Comparison of ENCODE assay signal across 8 cellular contexts in genomic region chr1:47388548-47389238, GRCh38. TPM values are rescaled to one million over a fixed set of nuclear protein-coding genes. Genes with fewer than 3 reads are reported as not detected.
DNase-seq lines count a peak whose midpoint lies in the region; ATAC-seq and TF ChIP-seq lines count a peak whose summit lies in the region.

No MANE protein-coding gene starts in this region.

- H3K27ac ChIP-seq in Karpas-422 (ENCODE audit: low read length) (no peak overlapping the region), SJCRH30 (no peak overlapping the region), hepatocyte (no peak overlapping the region), sigmoid colon (no peak overlapping the region)

- peak; percentile 68 for TF ChIP-seq CTCF in hepatocyte (IDR thresholded peaks at IDR 0.05; ENCODE audit: poor library complexity)
- peak in 3 of 4 experiments; percentile 41 to 56 (median 45) for TF ChIP-seq CTCF in sigmoid colon (IDR thresholded peaks at IDR 0.05)

- H3K79me2 ChIP-seq in Karpas-422 (ENCODE audit: low read length) (no peaks in the 10 kb centered on the region), hepatocyte (no peaks in the 10 kb centered on the region)

- no peak overlapping the region for H3K9ac ChIP-seq in Karpas-422 (ENCODE audit: low read length)

- 38% methylated on average over 7 of the region's 7 CpGs for WGBS in hepatocyte (ENCODE audit: low lambda C conversion rate, missing lambda C conversion rate)
- 23 to 30% methylated on average over 7 of the region's 7 CpGs for WGBS in sigmoid colon, 2 donors

- no peaks in the 10 kb centered on the region for H3K9me2 ChIP-seq in Karpas-422 (replicated peaks; ENCODE audit: insufficient read depth, low read length)
- H3K9me2 ChIP-seq in hepatocyte (replicated peaks; ENCODE audit: insufficient read depth) = no peaks in the 10 kb centered on the region

- no peak overlapping the region for H3K4me3 ChIP-seq in Karpas-422 (ENCODE audit: low read length)
- H3K4me3 ChIP-seq in SJCRH30 = no peak overlapping the region
- H3K4me3 ChIP-seq in hepatocyte = no peak overlapping the region
- no peak overlapping the region for H3K4me3 ChIP-seq in sigmoid colon

- H3K9me3 ChIP-seq in Karpas-422 (ENCODE audit: low read length) (no peaks in the 10 kb centered on the region), SJCRH30 (replicated peaks) (no peaks in the 10 kb centered on the region), hepatocyte (ENCODE audit: low read depth) (no peaks in the 10 kb centered on the region), sigmoid colon (no peaks in the 10 kb centered on the region)

- no peaks in the 10 kb centered on the region for H3K27me3 ChIP-seq in Karpas-422 (ENCODE audit: low read length)
- no peaks in the 10 kb centered on the region for H3K27me3 ChIP-seq in SJCRH30
- H3K27me3 ChIP-seq in hepatocyte = no peaks in the 10 kb centered on the region
- H3K27me3 ChIP-seq in sigmoid colon = no peaks in the 10 kb centered on the region

- intact Hi-C loops in sigmoid colon (cut with DNase I) = no loop called here

- no peaks in the 10 kb centered on the region for H4K20me1 ChIP-seq in Karpas-422 (ENCODE audit: insufficient read depth, low read depth, low read length)
- no peaks in the 10 kb centered on the region for H4K20me1 ChIP-seq in hepatocyte (ENCODE audit: insufficient read depth, poor library complexity, severe bottlenecking)

- TF ChIP-seq EP300 in sigmoid colon (IDR thresholded peaks at IDR 0.05) = no peak

- no peak overlapping the region for H3K4me2 ChIP-seq in Karpas-422 (ENCODE audit: low read depth, low read length, poor library complexity, severe bottlenecking)
- H3K4me2 ChIP-seq in hepatocyte = peak overlapping the region; percentile 29

- ATAC-seq in GM19463 (IDR thresholded peaks at IDR 0.05; ENCODE audit: unreplicated experiment) (peak; percentile 72), GM21825 (IDR thresholded peaks at IDR 0.05; ENCODE audit: unreplicated experiment) (no peak)

- H3K36me3 ChIP-seq in Karpas-422 (ENCODE audit: insufficient read depth, low read length) = no peaks in the 10 kb centered on the region
- no peaks in the 10 kb centered on the region for H3K36me3 ChIP-seq in SJCRH30
- no peaks in the 10 kb centered on the region for H3K36me3 ChIP-seq in hepatocyte (replicated peaks; ENCODE audit: insufficient read depth, low read depth)
- no peaks in the 10 kb centered on the region for H3K36me3 ChIP-seq in sigmoid colon

- H2AFZ ChIP-seq in Karpas-422 (ENCODE audit: low read length) (no peak overlapping the region), hepatocyte (no peak overlapping the region)

- TF ChIP-seq POLR2A in sigmoid colon (IDR thresholded peaks at IDR 0.05) = no peak

- DNase-seq in COLO668 (lab: John Stamatoyannopoulos, UW; ENCODE audit: unreplicated experiment) (peak; percentile 79), Karpas-422 (peak; percentile 84), SJCRH30 (peak; percentile 73 to 89), amniotic stem cell (lab: John Stamatoyannopoulos, UW) (peak; percentile 41), hepatocyte (ENCODE audit: low spot score) (peak; percentile 73), sigmoid colon (peak; percentile 67)

- peaks cover 9% of the 10 kb centered on the region for H3K4me1 ChIP-seq in Karpas-422 (ENCODE audit: low read length)
- peaks cover 3% of the 10 kb centered on the region for H3K4me1 ChIP-seq in SJCRH30
- H3K4me1 ChIP-seq in hepatocyte (ENCODE audit: insufficient read depth) = peaks cover 15% of the 10 kb centered on the region
- H3K4me1 ChIP-seq in sigmoid colon = no peaks in the 10 kb centered on the region

RNA-seq across cellular contexts. Expression of gene FOXE3, which starts 27.4 kb away (rescaled TPM):
- total RNA-seq in Karpas-422 (2014; rRNA removed; shearing (Covaris generic); ENCODE audit: low replicate concordance) = not detected in 2 replicates
- not detected in 2 replicates for total RNA-seq in SJCRH30 (2014; rRNA removed; shearing (Covaris generic))
- total RNA-seq in hepatocyte (not detected in 2 replicates), sigmoid colon (not detected)
- polyA plus RNA-seq in hepatocyte (not detected in 2 replicates), sigmoid colon (under 1 TPM in 1 of 3 donors, not detected in 2; 0.15 TPM)

RNA-seq across cellular contexts. Expression of gene FOXD2, which starts 49.2 kb away (rescaled TPM):
- 0.07 and 0.51 TPM in 2 replicates for total RNA-seq in Karpas-422 (2014; rRNA removed; shearing (Covaris generic); ENCODE audit: low replicate concordance)
- 1.7 and 2.2 TPM in 2 replicates for total RNA-seq in SJCRH30 (2014; rRNA removed; shearing (Covaris generic))
- total RNA-seq in hepatocyte (1.5 and 1.6 TPM in 2 replicates), sigmoid colon (under 1 TPM in 2 of 4 donors, not detected in 2; under 0.01 to 0.14 TPM)
- polyA plus RNA-seq in hepatocyte (1.0 and 1.4 TPM in 2 replicates), sigmoid colon (1 to 10 TPM; 3.0 to 4.9 (median 4.5) TPM)

RNA-seq across cellular contexts. Expression of gene CMPK1, which starts 55.1 kb away (rescaled TPM):
- 78.5 and 166 TPM in 2 replicates for total RNA-seq in Karpas-422 (2014; rRNA removed; shearing (Covaris generic); ENCODE audit: low replicate concordance)
- total RNA-seq in SJCRH30 (2014; rRNA removed; shearing (Covaris generic)) = 127 and 144 TPM in 2 replicates
- total RNA-seq in hepatocyte (182 and 206 TPM in 2 replicates), sigmoid colon (100 to 1,000 TPM in 3 of 4 donors, 10 to 100 TPM in 1; 94.1 to 146 (median 118) TPM)
- polyA plus RNA-seq in hepatocyte (113 and 114 TPM in 2 replicates), sigmoid colon (100 to 1,000 TPM; 118 to 250 (median 236) TPM)
